ENCODE assay signal across 9 cellular contexts in the genomic region with DNA sequence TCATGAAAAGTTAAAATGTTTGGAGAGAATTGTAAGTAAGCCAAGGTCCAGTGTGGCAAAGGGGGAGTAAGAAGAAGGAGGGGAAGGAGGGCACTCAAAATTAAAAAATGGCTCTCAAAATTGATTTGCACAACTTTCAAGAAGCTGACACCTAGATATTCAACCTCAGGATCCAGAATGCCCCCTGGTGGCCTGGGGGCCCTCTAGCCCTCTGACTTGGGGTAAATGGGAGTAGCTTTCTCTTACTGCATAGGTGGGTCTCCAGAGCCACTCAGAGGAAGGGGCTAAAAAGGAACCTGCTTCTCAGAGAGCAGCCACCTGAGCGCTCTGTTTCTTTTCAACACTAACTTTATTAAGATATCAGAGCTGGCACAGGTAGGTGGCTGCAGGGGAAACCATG.
DNase-seq lines count a peak whose midpoint lies in the region; ATAC-seq and TF ChIP-seq lines count a peak whose summit lies in the region.
"Had no signal": no experiment of that assay in that cellular context is flagged by ENCODE, and none has a peak within 500 bp of the region (broad histone marks: within the 10 kb centered on the region; RNA-seq: fewer than 3 reads in every experiment).

No MANE protein-coding gene starts in this region.

- no peaks in the 10 kb centered on the region for H3K79me2 ChIP-seq in hepatocyte

- ATAC-seq in left lung (no peak), HG03432 (IDR thresholded peaks at IDR 0.05; ENCODE audit: unreplicated experiment) (no peak)

- H3K36me3 ChIP-seq in H7 (replicated peaks; ENCODE audit: control insufficient read depth, insufficient read depth, low read length) (no peaks in the 10 kb centered on the region), NT2/D1 (ENCODE audit: insufficient read depth, insufficient read length, low read length) (no peaks in the 10 kb centered on the region), hepatocyte (replicated peaks; ENCODE audit: insufficient read depth, low read depth) (no peaks in the 10 kb centered on the region), left lung (no peaks in the 10 kb centered on the region)

- H3K9me3 ChIP-seq in NT2/D1 (ENCODE audit: insufficient read depth, low read length) (no peaks in the 10 kb centered on the region), hepatocyte (ENCODE audit: low read depth) (no peaks in the 10 kb centered on the region), left lung (no peaks in the 10 kb centered on the region)

- H3K4me3 ChIP-seq in H7 (ENCODE audit: insufficient read depth, low read depth, low read length), result no peak overlapping the region
- H3K4me3 ChIP-seq in NT2/D1 (ENCODE audit: insufficient read length, low read depth), result no peak overlapping the region
- no peak overlapping the region for H3K4me3 ChIP-seq in hepatocyte
- no peak overlapping the region for H3K4me3 ChIP-seq in left lung

- peak; percentile 15 for TF ChIP-seq CTCF in hepatocyte (IDR thresholded peaks at IDR 0.05; ENCODE audit: poor library complexity)
- TF ChIP-seq CTCF in left lung (IDR thresholded peaks at IDR 0.05), result no peak

- peak overlapping the region; percentile 66 for H3K4me2 ChIP-seq in hepatocyte

- DNase-seq in DMS53 (lab: John Stamatoyannopoulos, UW) (peak; percentile 44), H7 (peak; percentile 39), NT2/D1 (ENCODE audit: low read depth, low spot score) (peak; percentile 50), hepatocyte (ENCODE audit: low spot score) (peak; percentile 14), left lung (no peak), foreskin melanocyte (no peak), NCI-H1930 (lab: John Stamatoyannopoulos, UW) (no peak)
- DNase-seq: naive B cell had no signal

- H3K4me1 ChIP-seq in NT2/D1 (ENCODE audit: insufficient read depth, insufficient read length), result no peaks in the 10 kb centered on the region
- peaks cover 20% of the 10 kb centered on the region for H3K4me1 ChIP-seq in hepatocyte (ENCODE audit: insufficient read depth)
- no peaks in the 10 kb centered on the region for H3K4me1 ChIP-seq in left lung

- no peak overlapping the region for H2AFZ ChIP-seq in hepatocyte

- intact Hi-C loops in left lung (cut with DNase I), result no loop called here

- 58% methylated on average over 1 of the region's 1 CpG for WGBS in hepatocyte (ENCODE audit: low lambda C conversion rate, missing lambda C conversion rate)

- no peaks in the 10 kb centered on the region for H4K20me1 ChIP-seq in hepatocyte (ENCODE audit: insufficient read depth, poor library complexity, severe bottlenecking)

- H3K9ac ChIP-seq in NT2/D1 (ENCODE audit: insufficient read length, low read depth), result no peak overlapping the region

- H3K27me3 ChIP-seq in H7 (ENCODE audit: control insufficient read depth, insufficient read depth, low read length) (no peaks in the 10 kb centered on the region), NT2/D1 (ENCODE audit: insufficient read depth, insufficient read length) (no peaks in the 10 kb centered on the region), hepatocyte (no peaks in the 10 kb centered on the region), left lung (no peaks in the 10 kb centered on the region)

- H3K9me2 ChIP-seq in hepatocyte (replicated peaks; ENCODE audit: insufficient read depth), result no peaks in the 10 kb centered on the region

- H3K27ac ChIP-seq in hepatocyte (no peak overlapping the region), left lung (no peak overlapping the region)

Comparison
In these comparisons a context has a peak if more than half of its experiments do, and no peak if none do; other contexts are left out.
1. DNase-seq: peak in DMS53 (single experiment), H7 (single experiment), NT2/D1 (single experiment) and hepatocyte (single experiment); none in left lung (0 of 2), foreskin melanocyte (single experiment) and NCI-H1930 (0 of 2).